Comparison of ENCODE assay signal across 37 cellular contexts in genomic region chr2:14650066-14650465, GRCh38. TPM values are rescaled to one million over a fixed set of nuclear protein-coding genes. Genes with fewer than 3 reads are reported as not detected.
"Had no signal": no experiment of that assay in that cellular context is flagged by ENCODE, and none has a peak within 500 bp of the region (broad histone marks: within the 10 kb centered on the region; RNA-seq: fewer than 3 reads in every experiment).

No MANE protein-coding gene starts in this region.

- H3K27me3 Mint-ChIP-seq: activated naive CD4-positive, alpha-beta T cell treated with anti-CD3 and anti-CD28 coated beads, Interleukin-2, amount 10 ng/mL, durations not matched to agents 7 days and 5 days; activated naive CD8-positive, alpha-beta T cell; activated naive CD8-positive, alpha-beta T cell treated with anti-CD3 and anti-CD28 coated beads for 36 hours; activated naive CD8-positive, alpha-beta T cell treated with anti-CD3 and anti-CD28 coated beads, Interleukin-2, amount 10 ng/mL, durations not matched to agents 7 days and 5 days; activated naive CD8-positive, alpha-beta T cell treated with anti-CD3 and anti-CD28 coated beads, Interleukin-2, amount 50 U/mL, for 24 hours; activated T-cell treated with anti-CD3 and anti-CD28 coated beads, Interleukin-2, amount 50 U/mL, for 24 hours; activated T-helper 17 cell treated with anti-CD3 and anti-CD28 coated beads, Interleukin-2, amount 50 U/mL, for 72 hours; central memory CD8-positive, alpha-beta T cell had no signal

- H3K36me3 Mint-ChIP-seq: activated naive CD4-positive, alpha-beta T cell treated with anti-CD3 and anti-CD28 coated beads, Interleukin-2, amount 10 ng/mL, durations not matched to agents 7 days and 5 days; activated naive CD4-positive, alpha-beta T cell treated with anti-CD3 and anti-CD28 coated beads, Interleukin-2, amount 50 U/mL, for 24 hours; activated naive CD4-positive, alpha-beta T cell treated with anti-CD3 and anti-CD28 coated beads, Interleukin-2, amount 50 U/mL, for 72 hours; activated naive CD8-positive, alpha-beta T cell; activated naive CD8-positive, alpha-beta T cell treated with anti-CD3 and anti-CD28 coated beads for 36 hours; activated naive CD8-positive, alpha-beta T cell treated with anti-CD3 and anti-CD28 coated beads, Interleukin-2, amount 10 ng/mL, durations not matched to agents 7 days and 5 days; brain had no signal

- ATAC-seq: activated naive CD4-positive, alpha-beta T cell treated with anti-CD3 and anti-CD28 coated beads, Interleukin-2, amount 50 U/mL, for 72 hours; activated naive CD8-positive, alpha-beta T cell treated with anti-CD3 and anti-CD28 coated beads, Interleukin-2, amount 50 U/mL, for 24 hours; activated T-cell treated with anti-CD3 and anti-CD28 coated beads, Interleukin-2, amount 50 U/mL, for 4 hours; activated T-cell treated with anti-CD3 and anti-CD28 coated beads, Interleukin-2, amount 50 U/mL, for 72 hours; activated T-helper 17 cell treated with anti-CD3 and anti-CD28 coated beads, Interleukin-2, amount 50 U/mL, for 72 hours; body of pancreas had no signal

- DNase-seq: activated effector memory CD4-positive, alpha-beta T cell treated with anti-CD3 and anti-CD28 coated beads, Interleukin-2, amount 50 U/mL, for 16 hours; activated effector memory CD4-positive, alpha-beta T cell treated with Interleukin-2 at 50 U/mL for 16 hours; activated gamma-delta T cell; activated gamma-delta T cell treated with Interleukin-2 at 50 U/mL for 16 hours; activated naive CD4-positive, alpha-beta T cell; activated naive CD4-positive, alpha-beta T cell treated with anti-CD3 and anti-CD28 coated beads for 36 hours; activated naive CD4-positive, alpha-beta T cell treated with anti-CD3 and anti-CD28 coated beads, Interleukin-2, amount 10 ng/mL, durations not matched to agents 7 days and 5 days; activated naive CD4-positive, alpha-beta T cell treated with anti-CD3 and anti-CD28 coated beads, Interleukin-2, amount 50 U/mL, for 16 hours; activated naive CD4-positive, alpha-beta T cell treated with Interleukin-2 at 50 U/mL for 16 hours; activated naive CD8-positive, alpha-beta T cell treated with anti-CD3 and anti-CD28 coated beads for 36 hours; activated naive CD8-positive, alpha-beta T cell treated with anti-CD3 and anti-CD28 coated beads, Interleukin-2, amount 10 ng/mL, durations not matched to agents 7 days and 5 days; activated naive CD8-positive, alpha-beta T cell treated with anti-CD3 and anti-CD28 coated beads, Interleukin-2, amount 50 U/mL, for 24 hours; activated T-cell treated with anti-CD3 and anti-CD28 coated beads, Interleukin-2, amount 50 U/mL, for 1 hour; activated T-cell treated with anti-CD3 and anti-CD28 coated beads, Interleukin-2, amount 50 U/mL, for 24 hours; activated T-cell treated with anti-CD3 and anti-CD28 coated beads, Interleukin-2, amount 50 U/mL, for 4 hours; activated T-cell treated with anti-CD3 and anti-CD28 coated beads, Interleukin-2, amount 50 U/mL, for 48 hours; activated T-cell treated with anti-CD3 and anti-CD28 coated beads, Interleukin-2, amount 50 U/mL, for 72 hours; adrenal gland; amniotic stem cell; amygdala; anterior cingulate cortex; aorta; body of pancreas; brain microvascular endothelial cell; central memory CD4-positive, alpha-beta T cell; cerebellar nuclear complex had no signal

- H3K27ac Mint-ChIP-seq: activated naive CD4-positive, alpha-beta T cell treated with anti-CD3 and anti-CD28 coated beads for 36 hours; activated naive CD4-positive, alpha-beta T cell treated with anti-CD3 and anti-CD28 coated beads, Interleukin-2, amount 10 ng/mL, durations not matched to agents 7 days and 5 days; activated naive CD4-positive, alpha-beta T cell treated with anti-CD3 and anti-CD28 coated beads, Interleukin-2, amount 50 U/mL, for 24 hours; activated naive CD4-positive, alpha-beta T cell treated with anti-CD3 and anti-CD28 coated beads, Interleukin-2, amount 50 U/mL, for 72 hours; activated naive CD8-positive, alpha-beta T cell; activated naive CD8-positive, alpha-beta T cell treated with anti-CD3 and anti-CD28 coated beads for 36 hours; activated naive CD8-positive, alpha-beta T cell treated with anti-CD3 and anti-CD28 coated beads, Interleukin-2, amount 10 ng/mL, durations not matched to agents 7 days and 5 days; activated naive CD8-positive, alpha-beta T cell treated with anti-CD3 and anti-CD28 coated beads, Interleukin-2, amount 50 U/mL, for 24 hours; activated T-cell treated with anti-CD3 and anti-CD28 coated beads, Interleukin-2, amount 50 U/mL, for 24 hours; activated T-cell treated with anti-CD3 and anti-CD28 coated beads, Interleukin-2, amount 50 U/mL, for 72 hours; activated T-helper 1 cell treated with anti-CD3 and anti-CD28 coated beads, Interleukin-12 subunit alpha, Interleukin-12 subunit beta, Interleukin-2, Interleukin-4 antibody, amounts not matched to agents 30 ng/mL and 10 ng/mL and 1 ng/mL, durations not matched to agents 14 hours and 24 hours and 36 hours; activated T-helper 17 cell treated with anti-CD3 and anti-CD28 coated beads, Interleukin-2, amount 50 U/mL, for 72 hours; brain had no signal

- H3K4me1 Mint-ChIP-seq: activated naive CD4-positive, alpha-beta T cell treated with anti-CD3 and anti-CD28 coated beads, Interleukin-2, amount 10 ng/mL, durations not matched to agents 7 days and 5 days; activated naive CD4-positive, alpha-beta T cell treated with anti-CD3 and anti-CD28 coated beads, Interleukin-2, amount 50 U/mL, for 24 hours; activated naive CD8-positive, alpha-beta T cell treated with anti-CD3 and anti-CD28 coated beads for 36 hours; activated naive CD8-positive, alpha-beta T cell treated with anti-CD3 and anti-CD28 coated beads, Interleukin-2, amount 50 U/mL, for 24 hours; activated T-helper 17 cell treated with anti-CD3 and anti-CD28 coated beads, Interleukin-2, amount 50 U/mL, for 72 hours; central memory CD8-positive, alpha-beta T cell had no signal

- H3K4me3 Mint-ChIP-seq: activated naive CD4-positive, alpha-beta T cell treated with anti-CD3 and anti-CD28 coated beads for 36 hours; activated naive CD4-positive, alpha-beta T cell treated with anti-CD3 and anti-CD28 coated beads, Interleukin-2, amount 10 ng/mL, durations not matched to agents 7 days and 5 days; activated naive CD4-positive, alpha-beta T cell treated with anti-CD3 and anti-CD28 coated beads, Interleukin-2, amount 50 U/mL, for 24 hours; activated naive CD8-positive, alpha-beta T cell; activated naive CD8-positive, alpha-beta T cell treated with anti-CD3 and anti-CD28 coated beads for 36 hours; activated naive CD8-positive, alpha-beta T cell treated with anti-CD3 and anti-CD28 coated beads, Interleukin-2, amount 10 ng/mL, durations not matched to agents 7 days and 5 days; activated naive CD8-positive, alpha-beta T cell treated with anti-CD3 and anti-CD28 coated beads, Interleukin-2, amount 50 U/mL, for 24 hours; activated T-cell treated with anti-CD3 and anti-CD28 coated beads, Interleukin-2, amount 50 U/mL, for 24 hours; activated T-cell treated with anti-CD3 and anti-CD28 coated beads, Interleukin-2, amount 50 U/mL, for 4 hours; activated T-cell treated with anti-CD3 and anti-CD28 coated beads, Interleukin-2, amount 50 U/mL, for 72 hours; activated T-helper 1 cell treated with anti-CD3 and anti-CD28 coated beads, Interleukin-12 subunit alpha, Interleukin-12 subunit beta, Interleukin-2, Interleukin-4 antibody, amounts not matched to agents 30 ng/mL and 10 ng/mL and 1 ng/mL, durations not matched to agents 14 hours and 24 hours and 36 hours; activated T-helper 17 cell treated with anti-CD3 and anti-CD28 coated beads, Interleukin-2, amount 50 U/mL, for 72 hours; brain; central memory CD8-positive, alpha-beta T cell had no signal

- H3K9me3 Mint-ChIP-seq: activated naive CD4-positive, alpha-beta T cell treated with anti-CD3 and anti-CD28 coated beads for 36 hours; activated naive CD4-positive, alpha-beta T cell treated with anti-CD3 and anti-CD28 coated beads, Interleukin-2, amount 10 ng/mL, durations not matched to agents 7 days and 5 days; activated naive CD4-positive, alpha-beta T cell treated with anti-CD3 and anti-CD28 coated beads, Interleukin-2, amount 50 U/mL, for 24 hours; activated naive CD4-positive, alpha-beta T cell treated with anti-CD3 and anti-CD28 coated beads, Interleukin-2, amount 50 U/mL, for 72 hours; activated naive CD8-positive, alpha-beta T cell treated with anti-CD3 and anti-CD28 coated beads for 36 hours; activated naive CD8-positive, alpha-beta T cell treated with anti-CD3 and anti-CD28 coated beads, Interleukin-2, amount 10 ng/mL, durations not matched to agents 7 days and 5 days; activated naive CD8-positive, alpha-beta T cell treated with anti-CD3 and anti-CD28 coated beads, Interleukin-2, amount 50 U/mL, for 24 hours; activated T-cell treated with anti-CD3 and anti-CD28 coated beads, Interleukin-2, amount 50 U/mL, for 24 hours; activated T-cell treated with anti-CD3 and anti-CD28 coated beads, Interleukin-2, amount 50 U/mL, for 4 hours; activated T-helper 1 cell treated with anti-CD3 and anti-CD28 coated beads, Interleukin-12 subunit alpha, Interleukin-12 subunit beta, Interleukin-2, Interleukin-4 antibody, amounts not matched to agents 30 ng/mL and 10 ng/mL and 1 ng/mL, durations not matched to agents 14 hours and 24 hours and 36 hours; activated T-helper 17 cell treated with anti-CD3 and anti-CD28 coated beads, Interleukin-2, amount 50 U/mL, for 72 hours; brain had no signal

- H3K27ac ChIP-seq: adrenal gland, ascending aorta, body of pancreas, brain microvascular endothelial cell, breast epithelium, cardiac muscle cell had no signal

RNA-seq across cellular contexts. Expression of gene LRATD1, which starts 17.5 kb away (rescaled TPM):
- total RNA-seq: activated naive CD4-positive, alpha-beta T cell treated with anti-CD3 and anti-CD28 coated beads for 36 hours; activated naive CD4-positive, alpha-beta T cell treated with anti-CD3 and anti-CD28 coated beads, Interleukin-2, amount 50 U/mL, for 72 hours; activated naive CD8-positive, alpha-beta T cell treated with anti-CD3 and anti-CD28 coated beads for 36 hours; activated naive CD8-positive, alpha-beta T cell treated with anti-CD3 and anti-CD28 coated beads, Interleukin-2, amount 10 ng/mL, durations not matched to agents 7 days and 5 days; activated T-cell treated with anti-CD3 and anti-CD28 coated beads, Interleukin-2, amount 50 U/mL, for 72 hours; activated T-helper 1 cell treated with anti-CD3 and anti-CD28 coated beads, Interleukin-12 subunit alpha, Interleukin-12 subunit beta, Interleukin-2, Interleukin-4 antibody, amounts not matched to agents 30 ng/mL and 10 ng/mL and 1 ng/mL, durations not matched to agents 14 hours and 24 hours and 36 hours; activated T-helper 17 cell treated with anti-CD3 and anti-CD28 coated beads, Interleukin-2, amount 50 U/mL, for 72 hours; chondrocyte had no signal
